In genomic region chr1:43444151-43444826, GRCh38 we compare ENCODE assay signal across 1 cellular context.
TF ChIP-seq lines count a peak whose summit lies in the region.

No MANE protein-coding gene starts in this region.

TF ChIP-seq in K562, 482 proteins besides CTCF, POLR2A, EP300 and RAD21:
- TF ChIP-seq FOSL1 (tag; conservative IDR thresholded peaks at IDR 0.05) (no peak), TCFL5 (CRISPR knock-in tag; conservative IDR thresholded peaks at IDR 0.05) (no peak)
